ENCODE assay signal across 8 cellular contexts in genomic region chr10:110504111-110504735, GRCh38. TPM values are rescaled to one million over a fixed set of nuclear protein-coding genes. Genes with fewer than 3 reads are reported as not detected.
DNase-seq lines count a peak whose midpoint lies in the region; ATAC-seq and TF ChIP-seq lines count a peak whose summit lies in the region.

No MANE protein-coding gene starts in this region.

- H3K4me1 ChIP-seq in esophagus (ENCODE audit: control insufficient read depth in 2 of 2, insufficient read depth in 2 of 2, low read length in 1 of 2): peaks cover 3 to 7% of the 10 kb centered on the region in 2 donors
- H3K4me1 ChIP-seq in prostate gland (replicated peaks): no peaks in the 10 kb centered on the region

- no peaks in the 10 kb centered on the region for H3K27me3 ChIP-seq in esophagus (ENCODE audit: control insufficient read depth in 1 of 2, insufficient read depth in 2 of 2, low read length in 2 of 2)
- H3K27me3 ChIP-seq in prostate gland (replicated peaks; ENCODE audit: insufficient read depth): no peaks in the 10 kb centered on the region

- TF ChIP-seq POLR2A in prostate gland (IDR thresholded peaks at IDR 0.05): no peak

- H3K9me3 ChIP-seq in esophagus (ENCODE audit: control insufficient read depth in 2 of 2, insufficient read depth in 1 of 2, low read depth in 1 of 2, low read length in 1 of 2) (no peaks in the 10 kb centered on the region), prostate gland (no peaks in the 10 kb centered on the region)

- peak; percentile 49 for ATAC-seq in GM19463 (IDR thresholded peaks at IDR 0.05; ENCODE audit: unreplicated experiment)
- peak; percentile 68 for ATAC-seq in HG03520 (IDR thresholded peaks at IDR 0.05; ENCODE audit: unreplicated experiment)

- TF ChIP-seq CTCF in prostate gland (IDR thresholded peaks at IDR 0.05): no peak

- no peaks in the 10 kb centered on the region for H3K27me3 Mint-ChIP-seq in activated CD4-positive, alpha-beta T cell treated with anti-CD3 and anti-CD28 coated beads, Interleukin-2, amount 10 ng/mL, durations not matched to agents 24 days and 14 days

- peak overlapping the region; percentile 99 for H3K4me3 Mint-ChIP-seq in activated CD4-positive, alpha-beta T cell treated with anti-CD3 and anti-CD28 coated beads, Interleukin-2, amount 10 ng/mL, durations not matched to agents 24 days and 14 days

- intact Hi-C loops in activated CD4-positive, alpha-beta T cell treated with anti-CD3 and anti-CD28 coated beads, Interleukin-2, amount 10 ng/mL, durations not matched to agents 24 days and 14 days (cut with micrococcal nuclease): loop anchor here (1.0 to 10.0 kb wide), 8 partner anchors 8 to 361 kb away; no protein-coding TSS in a partner anchor
- intact Hi-C loops in prostate gland (cut with DNase I): loop anchor here (5.0 kb wide), 2 partner anchors 63 to 147 kb away; partner anchors contain the start of gene SMC3

- H3K4me3 ChIP-seq in esophagus (ENCODE audit: low read depth in 1 of 2, low read length in 2 of 2) (no peak overlapping the region), prostate gland (no peak overlapping the region)

- no peaks in the 10 kb centered on the region for H3K9me3 Mint-ChIP-seq in activated CD4-positive, alpha-beta T cell treated with anti-CD3 and anti-CD28 coated beads, Interleukin-2, amount 10 ng/mL, durations not matched to agents 24 days and 14 days

- H3K27ac ChIP-seq in esophagus (ENCODE audit: low read depth in 2 of 2, low read length in 1 of 2) (peak overlapping the region; percentile 62 to 85), prostate gland (peak overlapping the region; percentile 42 to 45)

- H3K4me1 Mint-ChIP-seq in activated CD4-positive, alpha-beta T cell treated with anti-CD3 and anti-CD28 coated beads, Interleukin-2, amount 10 ng/mL, durations not matched to agents 24 days and 14 days: peaks cover 86% of the 10 kb centered on the region

- peak; percentile 96 for DNase-seq in CD1c-positive myeloid dendritic cell (ENCODE audit: extremely low spot score)
- DNase-seq in activated CD4-positive, alpha-beta T cell treated with anti-CD3 and anti-CD28 coated beads, Interleukin-2, amount 10 ng/mL, durations not matched to agents 24 days and 14 days: peak; percentile 93
- no peak for DNase-seq in prostate gland (ENCODE audit: low spot score)
- no peak for DNase-seq in NCI-H2081 treated with DMSO at 0.1 percent for 48 hours (lab: John Stamatoyannopoulos, UW)
- no peak for DNase-seq in HuH-7 (ENCODE audit: low spot score)

- H3K36me3 ChIP-seq in esophagus (ENCODE audit: control insufficient read depth in 2 of 2, insufficient read depth in 2 of 2, low read length in 1 of 2) (no peaks in the 10 kb centered on the region), prostate gland (no peaks in the 10 kb centered on the region)

- H3K36me3 Mint-ChIP-seq in activated CD4-positive, alpha-beta T cell treated with anti-CD3 and anti-CD28 coated beads, Interleukin-2, amount 10 ng/mL, durations not matched to agents 24 days and 14 days (ENCODE audit: low read depth): peaks cover 99% of the 10 kb centered on the region

- peak overlapping the region; percentile 92 for H3K27ac Mint-ChIP-seq in activated CD4-positive, alpha-beta T cell treated with anti-CD3 and anti-CD28 coated beads, Interleukin-2, amount 10 ng/mL, durations not matched to agents 24 days and 14 days

- 7 to 27% methylated on average over 4 of the region's 4 CpGs for WGBS in esophagus, 2 donors
- WGBS in prostate gland: 24% methylated on average over 4 of the region's 4 CpGs

RNA-seq across cellular contexts. Expression of gene DUSP5, which starts 6.5 kb away (rescaled TPM):
- total RNA-seq in activated CD4-positive, alpha-beta T cell treated with anti-CD3 and anti-CD28 coated beads, Interleukin-2, amount 10 ng/mL, durations not matched to agents 24 days and 14 days: 76.0 and 79.9 TPM in 2 replicates
- 100 to 1,000 TPM in 1 of 2 donors, 10 to 100 TPM in 1; 33.8 to 107 TPM for polyA plus RNA-seq in esophagus
- total RNA-seq in prostate gland: 10 to 100 TPM in 1 of 2 donors, 1 to 10 TPM in 1; 6.9 to 33.1 TPM

Comparison
In these comparisons a context has a peak if more than half of its experiments do, and no peak if none do; other contexts are left out.
1. DNase-seq: peak in CD1c-positive myeloid dendritic cell (single experiment) and activated CD4-positive, alpha-beta T cell treated with anti-CD3 and anti-CD28 coated beads, Interleukin-2, amount 10 ng/mL, durations not matched to agents 24 days and 14 days (single experiment); none in prostate gland (single experiment), NCI-H2081 treated with DMSO at 0.1 percent for 48 hours (single experiment) and HuH-7 (single experiment).